ENCODE assay signal across 13 cellular contexts in the genomic region with DNA sequence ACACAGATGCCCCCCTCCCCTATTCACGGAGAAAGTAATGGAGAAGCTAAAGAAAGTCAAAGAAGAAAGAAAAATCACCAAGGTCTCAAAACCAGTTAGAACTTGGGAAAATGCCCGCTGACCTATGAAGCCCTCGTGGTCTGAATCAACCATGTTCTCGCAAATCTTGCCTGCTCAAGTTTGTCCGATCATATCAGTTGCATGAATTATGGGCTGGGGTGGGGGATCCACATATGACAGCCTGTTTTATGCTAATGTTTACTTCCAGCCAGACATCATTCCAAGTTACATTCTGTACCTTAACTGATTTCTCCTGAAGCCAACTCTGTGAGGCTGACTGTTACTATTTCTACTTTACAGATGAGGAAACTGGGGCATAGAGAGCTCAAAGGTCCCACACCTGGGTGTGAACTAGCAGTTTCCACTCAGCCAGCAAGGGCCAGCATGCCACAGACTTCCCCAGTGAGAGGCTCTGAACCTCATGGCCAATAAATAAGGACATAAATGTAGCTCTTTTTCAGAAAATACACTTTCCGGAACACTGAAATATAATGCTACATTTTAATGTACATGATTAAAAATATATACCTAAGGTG. TPM values are rescaled to one million over a fixed set of nuclear protein-coding genes. Genes with fewer than 3 reads are reported as not detected.
DNase-seq lines count a peak whose midpoint lies in the region; ATAC-seq and TF ChIP-seq lines count a peak whose summit lies in the region.
"Had no signal": no experiment of that assay in that cellular context is flagged by ENCODE, and none has a peak within 500 bp of the region (broad histone marks: within the 10 kb centered on the region; RNA-seq: fewer than 3 reads in every experiment).

No MANE protein-coding gene starts in this region.

- H3K27me3 Mint-ChIP-seq in activated CD4-positive, alpha-beta T cell treated with anti-CD3 and anti-CD28 coated beads, Interleukin-2, amount 10 ng/mL, durations not matched to agents 7 days and 5 days, result no peaks in the 10 kb centered on the region
- H3K27me3 Mint-ChIP-seq in dendritic cell treated with granulocyte-macrophage colony-stimulating factor and Interleukin-4, amounts not matched to agents 40 ng/mL and 50 ng/mL, for 4 days, result no peaks in the 10 kb centered on the region

- H3K36me3 Mint-ChIP-seq in activated CD4-positive, alpha-beta T cell treated with anti-CD3 and anti-CD28 coated beads, Interleukin-2, amount 10 ng/mL, durations not matched to agents 7 days and 5 days (ENCODE audit: low read depth), result peaks cover 38% of the 10 kb centered on the region
- H3K36me3 Mint-ChIP-seq in dendritic cell treated with granulocyte-macrophage colony-stimulating factor and Interleukin-4, amounts not matched to agents 40 ng/mL and 50 ng/mL, for 4 days (ENCODE audit: low read depth), result peaks cover 64% of the 10 kb centered on the region

- H4K20me1 ChIP-seq in PC-9 (ENCODE audit: insufficient read depth) (no peaks in the 10 kb centered on the region), osteoblast (ENCODE audit: insufficient read depth, low read length) (no peaks in the 10 kb centered on the region)

- BruUV-seq in PC-9 (replicated peaks; lab: Mats Ljungman, UMichigan), result TSS peak; percentile 8

- no peak overlapping the region for H2AFZ ChIP-seq in PC-9
- H2AFZ ChIP-seq in osteoblast (ENCODE audit: low read length), result no peak overlapping the region

- no peak for ATAC-seq in GM18861 (IDR thresholded peaks at IDR 0.05; ENCODE audit: unreplicated experiment)

- H3K9me3 ChIP-seq in PC-9 (ENCODE audit: insufficient read depth, low read depth), result no peaks in the 10 kb centered on the region
- no peaks in the 10 kb centered on the region for H3K9me3 ChIP-seq in osteoblast (ENCODE audit: low read depth, low read length)
- H3K9me3 ChIP-seq: tibial nerve had no signal

- peaks cover under 1% of the 10 kb centered on the region for H3K9me3 Mint-ChIP-seq in activated CD4-positive, alpha-beta T cell treated with anti-CD3 and anti-CD28 coated beads, Interleukin-2, amount 10 ng/mL, durations not matched to agents 7 days and 5 days
- H3K9me3 Mint-ChIP-seq in dendritic cell treated with granulocyte-macrophage colony-stimulating factor and Interleukin-4, amounts not matched to agents 40 ng/mL and 50 ng/mL, for 4 days, result no peaks in the 10 kb centered on the region

- H3K4me1 ChIP-seq in PC-9 (replicated peaks; ENCODE audit: insufficient read depth) (0 out of 2 replicates have a peak, but pooled peaks cover 8% of the 10 kb centered on the region), osteoblast (ENCODE audit: insufficient read depth, low read length) (peaks cover 11% of the 10 kb centered on the region)

- no peaks in the 10 kb centered on the region for H3K36me3 ChIP-seq in PC-9 (ENCODE audit: low read depth)
- no peaks in the 10 kb centered on the region for H3K36me3 ChIP-seq in osteoblast (ENCODE audit: insufficient read depth, low read length)

- intact Hi-C loops in PC-9 (cut with micrococcal nuclease; ENCODE audit: unreplicated experiment), result no loop called here
- intact Hi-C loops in dendritic cell treated with granulocyte-macrophage colony-stimulating factor and Interleukin-4, amounts not matched to agents 40 ng/mL and 50 ng/mL, for 4 days (cut with micrococcal nuclease), result no loop called here

- H3K4me2 ChIP-seq in PC-9 (no peak overlapping the region), osteoblast (ENCODE audit: insufficient read depth, low read length) (no peak overlapping the region)

- peaks cover 77% of the 10 kb centered on the region for H3K4me1 Mint-ChIP-seq in activated CD4-positive, alpha-beta T cell treated with anti-CD3 and anti-CD28 coated beads, Interleukin-2, amount 10 ng/mL, durations not matched to agents 7 days and 5 days
- H3K4me1 Mint-ChIP-seq in dendritic cell treated with granulocyte-macrophage colony-stimulating factor and Interleukin-4, amounts not matched to agents 40 ng/mL and 50 ng/mL, for 4 days (ENCODE audit: low read depth), result peaks cover 87% of the 10 kb centered on the region

- H3K27me3 ChIP-seq in PC-9 (ENCODE audit: insufficient read depth, low read depth) (no peaks in the 10 kb centered on the region), osteoblast (ENCODE audit: insufficient read depth, low read length) (no peaks in the 10 kb centered on the region)
- H3K27me3 ChIP-seq: tibial nerve had no signal

- H3K79me2 ChIP-seq in PC-9 (ENCODE audit: low read depth) (no peaks in the 10 kb centered on the region), osteoblast (ENCODE audit: insufficient read depth, low read length) (no peaks in the 10 kb centered on the region)

- no peak for DNase-seq in activated CD4-positive, alpha-beta T cell treated with anti-CD3 and anti-CD28 coated beads, Interleukin-2, amount 10 ng/mL, durations not matched to agents 7 days and 5 days
- no peak for DNase-seq in activated CD4-positive, alpha-beta T cell treated with anti-CD3 and anti-CD28 coated beads, Interleukin-2, amount 50 U/mL, for 48 hours
- DNase-seq in PC-9, result no peak
- peak; percentile 36 for DNase-seq in osteoblast (ENCODE audit: insufficient read length, low spot score, missing footprints)
- no peak for DNase-seq in hypothalamus (lab: John Stamatoyannopoulos, UW)
- DNase-seq in NCI-H748 treated with DMSO at 0.1 percent for 48 hours (lab: John Stamatoyannopoulos, UW), result no peak
- DNase-seq: cortex of kidney, NCI-H1436, NCI-H524 treated with DMSO at 0.1 percent for 48 hours had no signal

- H3K4me3 ChIP-seq in PC-9, result no peak overlapping the region
- no peak overlapping the region for H3K4me3 ChIP-seq in osteoblast (ENCODE audit: insufficient read depth, low read length)
- H3K4me3 ChIP-seq: lung had no signal

- H3K4me3 Mint-ChIP-seq in activated CD4-positive, alpha-beta T cell treated with anti-CD3 and anti-CD28 coated beads, Interleukin-2, amount 10 ng/mL, durations not matched to agents 7 days and 5 days, result peak overlapping the region; percentile 31
- peak overlapping the region; percentile 91 for H3K4me3 Mint-ChIP-seq in dendritic cell treated with granulocyte-macrophage colony-stimulating factor and Interleukin-4, amounts not matched to agents 40 ng/mL and 50 ng/mL, for 4 days

- no peaks in the 10 kb centered on the region for H3K9me2 ChIP-seq in PC-9 (ENCODE audit: insufficient read depth)

- POLR2A ChIA-PET in activated CD4-positive, alpha-beta T cell treated with anti-CD3 and anti-CD28 coated beads, Interleukin-2, amount 10 ng/mL, durations not matched to agents 7 days and 5 days (lab: Charles Lee), result no interaction called here
- POLR2A ChIA-PET in PC-9 (lab: Charles Lee; ENCODE audit: unreplicated experiment), result no interaction called here

- CTCF ChIA-PET in activated CD4-positive, alpha-beta T cell treated with anti-CD3 and anti-CD28 coated beads, Interleukin-2, amount 10 ng/mL, durations not matched to agents 7 days and 5 days (lab: Charles Lee), result interaction anchor here (1.4 to 2.0 kb wide), 3 partner anchors 13 to 36 kb away, joined by 3 to 10 read pairs (median 3); no protein-coding TSS in a partner anchor
- CTCF ChIA-PET in PC-9 (lab: Charles Lee), result interaction anchor here (0.6 kb wide), 1 partner anchor 26 kb away, joined by 4 read pairs; no protein-coding TSS in a partner anchor

- no peaks in the 10 kb centered on the region for H3F3A ChIP-seq in PC-9 (ENCODE audit: insufficient read depth, low read depth)

- H3K27ac Mint-ChIP-seq in activated CD4-positive, alpha-beta T cell treated with anti-CD3 and anti-CD28 coated beads, Interleukin-2, amount 10 ng/mL, durations not matched to agents 7 days and 5 days, result peak overlapping the region; percentile 97
- peak overlapping the region; percentile 94 for H3K27ac Mint-ChIP-seq in dendritic cell treated with granulocyte-macrophage colony-stimulating factor and Interleukin-4, amounts not matched to agents 40 ng/mL and 50 ng/mL, for 4 days

- TF ChIP-seq CTCF in PC-9 (conservative IDR thresholded peaks at IDR 0.05) (no peak), osteoblast (IDR thresholded peaks at IDR 0.05; ENCODE audit: extremely low read depth, low read depth, low read length) (no peak)

- H3K27ac ChIP-seq in PC-9, result no peak overlapping the region
- no peak overlapping the region for H3K27ac ChIP-seq in osteoblast (ENCODE audit: low read depth, low read length)
- H3K27ac ChIP-seq: tibial nerve had no signal

RNA-seq across cellular contexts. Expression of gene RNASET2, which starts 2.1 kb away (rescaled TPM):
- 100 to 1,000 TPM in 1 of 2 experiments, 10 to 100 TPM in 1; 84.3 to 101 TPM for total RNA-seq in activated CD4-positive, alpha-beta T cell treated with anti-CD3 and anti-CD28 coated beads, Interleukin-2, amount 10 ng/mL, durations not matched to agents 7 days and 5 days
- total RNA-seq in PC-9 (2021) (16.3 and 20.1 TPM in 2 replicates), osteoblast (41.3 and 47.8 TPM in 2 replicates)

RNA-seq across cellular contexts. Expression of gene CEP43, which starts 45.0 kb away (rescaled TPM):
- total RNA-seq in activated CD4-positive, alpha-beta T cell treated with anti-CD3 and anti-CD28 coated beads, Interleukin-2, amount 10 ng/mL, durations not matched to agents 7 days and 5 days, result 10 to 100 TPM; 20.9 to 23.5 TPM
- 18.1 and 19.7 TPM in 2 replicates for total RNA-seq in PC-9 (2021)
- 19.4 and 19.5 TPM in 2 replicates for total RNA-seq in osteoblast
